Comparison of ENCODE assay signal across 13 cellular contexts in genomic region chr20:50551288-50551687, GRCh38. TPM values are rescaled to one million over a fixed set of nuclear protein-coding genes. Genes with fewer than 3 reads are reported as not detected.
DNase-seq lines count a peak whose midpoint lies in the region; ATAC-seq and TF ChIP-seq lines count a peak whose summit lies in the region.
"Had no signal": no experiment of that assay in that cellular context is flagged by ENCODE, and none has a peak within 500 bp of the region (broad histone marks: within the 10 kb centered on the region; RNA-seq: fewer than 3 reads in every experiment).

No MANE protein-coding gene starts in this region.

- H3K36me3 Mint-ChIP-seq in activated T-helper 2 cell treated with anti-CD3 and anti-CD28 coated beads, Interferon-gamma antibody, Interleukin-2, Interleukin-4, amounts not matched to agents 10 μg/mL and 5 μg/mL and 100 μg/mL, durations not matched to agents 14 hours and 24 hours and 36 hours (ENCODE audit: low read depth): peaks cover 50% of the 10 kb centered on the region
- H3K36me3 Mint-ChIP-seq in nephron (ENCODE audit: low read depth): peaks cover 17% of the 10 kb centered on the region

- H3K27ac Mint-ChIP-seq in activated T-helper 2 cell treated with anti-CD3 and anti-CD28 coated beads, Interferon-gamma antibody, Interleukin-2, Interleukin-4, amounts not matched to agents 10 μg/mL and 5 μg/mL and 100 μg/mL, durations not matched to agents 14 hours and 24 hours and 36 hours: peak overlapping the region; percentile 72
- H3K27ac Mint-ChIP-seq in nephron: peak overlapping the region; percentile 10 to 52 (median 40)
- H3K27ac Mint-ChIP-seq: mesothelial cell of epicardium had no signal

- no peaks in the 10 kb centered on the region for H3K27me3 Mint-ChIP-seq in activated T-helper 2 cell treated with anti-CD3 and anti-CD28 coated beads, Interferon-gamma antibody, Interleukin-2, Interleukin-4, amounts not matched to agents 10 μg/mL and 5 μg/mL and 100 μg/mL, durations not matched to agents 14 hours and 24 hours and 36 hours (ENCODE audit: low read depth)
- no peaks in the 10 kb centered on the region for H3K27me3 Mint-ChIP-seq in nephron (ENCODE audit: low read depth)

- DNase-seq in activated CD4-positive, CD25-positive, alpha-beta regulatory T cell treated with anti-CD3 and anti-CD28 coated beads, Interleukin-2, amount 50 U/mL, for 72 hours: no peak
- DNase-seq in NCI-H2029 (lab: John Stamatoyannopoulos, UW) (peak; percentile 51), Right ventricle myocardium superior (no peak), ecto neural progenitor cell (ENCODE audit: low spot score) (no peak)
- no peak for DNase-seq in activated T-helper 2 cell treated with anti-CD3 and anti-CD28 coated beads, Interferon-gamma antibody, Interleukin-2, Interleukin-4, amounts not matched to agents 10 μg/mL and 5 μg/mL and 100 μg/mL, durations not matched to agents 14 hours and 24 hours and 36 hours (ENCODE audit: low spot score)
- DNase-seq: cerebellar nuclear complex, DMS53, NCI-H524, uterus had no signal

- TF ChIP-seq CTCF in nephron (IDR thresholded peaks at IDR 0.05; ENCODE audit: unreplicated experiment in 3 of 3): no peak

- peaks cover 24% of the 10 kb centered on the region for H3K4me1 Mint-ChIP-seq in activated T-helper 2 cell treated with anti-CD3 and anti-CD28 coated beads, Interferon-gamma antibody, Interleukin-2, Interleukin-4, amounts not matched to agents 10 μg/mL and 5 μg/mL and 100 μg/mL, durations not matched to agents 14 hours and 24 hours and 36 hours (ENCODE audit: low read depth)
- H3K4me1 Mint-ChIP-seq in nephron: peaks cover 10% of the 10 kb centered on the region

- H3K4me3 Mint-ChIP-seq in activated T-helper 2 cell treated with anti-CD3 and anti-CD28 coated beads, Interferon-gamma antibody, Interleukin-2, Interleukin-4, amounts not matched to agents 10 μg/mL and 5 μg/mL and 100 μg/mL, durations not matched to agents 14 hours and 24 hours and 36 hours (ENCODE audit: low read depth): no peak overlapping the region
- no peak overlapping the region for H3K4me3 Mint-ChIP-seq in nephron
- H3K4me3 Mint-ChIP-seq: mesothelial cell of epicardium had no signal

- ATAC-seq in activated CD4-positive, CD25-positive, alpha-beta regulatory T cell treated with anti-CD3 and anti-CD28 coated beads, Interleukin-2, amount 50 U/mL, for 24 hours: peak; percentile 67 to 80
- ATAC-seq in Right ventricle myocardium superior (ENCODE audit: poor library complexity) (no peak), GM18861 (IDR thresholded peaks at IDR 0.05; ENCODE audit: unreplicated experiment) (no peak)

- no peaks in the 10 kb centered on the region for H3K9me3 Mint-ChIP-seq in activated T-helper 2 cell treated with anti-CD3 and anti-CD28 coated beads, Interferon-gamma antibody, Interleukin-2, Interleukin-4, amounts not matched to agents 10 μg/mL and 5 μg/mL and 100 μg/mL, durations not matched to agents 14 hours and 24 hours and 36 hours
- no peaks in the 10 kb centered on the region for H3K9me3 Mint-ChIP-seq in nephron
- H3K9me3 Mint-ChIP-seq: mesothelial cell of epicardium had no signal

- intact Hi-C loops in activated T-helper 2 cell treated with anti-CD3 and anti-CD28 coated beads, Interferon-gamma antibody, Interleukin-2, Interleukin-4, amounts not matched to agents 10 μg/mL and 5 μg/mL and 100 μg/mL, durations not matched to agents 14 hours and 24 hours and 36 hours (cut with micrococcal nuclease): loop anchor here (1.0 kb wide), 1 partner anchor 10 kb away; no protein-coding TSS in a partner anchor
- intact Hi-C loops in Right ventricle myocardium superior (cut with DNase I): no loop called here

RNA-seq across cellular contexts. Expression of gene PTPN1, which starts 41.1 kb away (rescaled TPM):
- 93.2 and 94.6 TPM in 2 replicates for total RNA-seq in activated T-helper 2 cell treated with anti-CD3 and anti-CD28 coated beads, Interferon-gamma antibody, Interleukin-2, Interleukin-4, amounts not matched to agents 10 μg/mL and 5 μg/mL and 100 μg/mL, durations not matched to agents 14 hours and 24 hours and 36 hours
- 20.1 TPM for total RNA-seq in Right ventricle myocardium superior

Comparison
In these comparisons a context has a peak if more than half of its experiments do, and no peak if none do; other contexts are left out.
1. ATAC-seq: peak in activated CD4-positive, CD25-positive, alpha-beta regulatory T cell treated with anti-CD3 and anti-CD28 coated beads, Interleukin-2, amount 50 U/mL, for 24 hours (2 of 2); none in Right ventricle myocardium superior (single experiment) and GM18861 (single experiment).